11 cellular contexts compared by ENCODE assay signal in genomic region chr2:97774425-97774824, GRCh38.
A peak's percentile ranks its signal among the peaks of the same experiment; 100 is the strongest.
DNase-seq lines count a peak whose midpoint lies in the region; ATAC-seq and TF ChIP-seq lines count a peak whose summit lies in the region.
"Had no signal": no experiment of that assay in that cellular context is flagged by ENCODE, and none has a peak within 500 bp of the region (broad histone marks: within the 10 kb centered on the region; RNA-seq: fewer than 3 reads in every experiment).

No MANE protein-coding gene starts in this region.

- no peak overlapping the region for H3K4me3 Mint-ChIP-seq in activated naive CD8-positive, alpha-beta T cell treated with anti-CD3 and anti-CD28 coated beads, Interleukin-2, amount 10 ng/mL, durations not matched to agents 7 days and 5 days
- no peak overlapping the region for H3K4me3 Mint-ChIP-seq in activated naive CD8-positive, alpha-beta T cell treated with anti-CD3 and anti-CD28 coated beads for 36 hours
- no peak overlapping the region for H3K4me3 Mint-ChIP-seq in type B pancreatic cell
- H3K4me3 Mint-ChIP-seq: activated naive CD4-positive, alpha-beta T cell treated with anti-CD3 and anti-CD28 coated beads, Interleukin-2, amount 50 U/mL, for 24 hours; T-helper 1 cell treated with Interleukin-12 subunit alpha and Interleukin-12 subunit beta and Interleukin-4 antibody, amounts not matched to agents 30 μg/mL and 1 μg/mL, for 36 hours had no signal

- H3K27ac Mint-ChIP-seq in activated naive CD8-positive, alpha-beta T cell treated with anti-CD3 and anti-CD28 coated beads, Interleukin-2, amount 10 ng/mL, durations not matched to agents 7 days and 5 days: peak overlapping the region; percentile 18
- H3K27ac Mint-ChIP-seq in activated naive CD8-positive, alpha-beta T cell treated with anti-CD3 and anti-CD28 coated beads for 36 hours: no peak overlapping the region
- no peak overlapping the region for H3K27ac Mint-ChIP-seq in type B pancreatic cell
- H3K27ac Mint-ChIP-seq: activated naive CD4-positive, alpha-beta T cell treated with anti-CD3 and anti-CD28 coated beads, Interleukin-2, amount 50 U/mL, for 24 hours; T-helper 1 cell treated with Interleukin-12 subunit alpha and Interleukin-12 subunit beta and Interleukin-4 antibody, amounts not matched to agents 30 μg/mL and 1 μg/mL, for 36 hours had no signal

- H3K4me1 Mint-ChIP-seq in activated naive CD8-positive, alpha-beta T cell treated with anti-CD3 and anti-CD28 coated beads, Interleukin-2, amount 10 ng/mL, durations not matched to agents 7 days and 5 days: peaks cover 10% of the 10 kb centered on the region
- peaks cover 2% of the 10 kb centered on the region for H3K4me1 Mint-ChIP-seq in activated naive CD8-positive, alpha-beta T cell treated with anti-CD3 and anti-CD28 coated beads for 36 hours
- H3K4me1 Mint-ChIP-seq in type B pancreatic cell (ENCODE audit: unreplicated experiment): peaks cover 13% of the 10 kb centered on the region
- H3K4me1 Mint-ChIP-seq: activated naive CD4-positive, alpha-beta T cell treated with anti-CD3 and anti-CD28 coated beads, Interleukin-2, amount 50 U/mL, for 24 hours had no signal

- POLR2A ChIA-PET in activated naive CD8-positive, alpha-beta T cell treated with anti-CD3 and anti-CD28 coated beads, Interleukin-2, amount 10 ng/mL, durations not matched to agents 7 days and 5 days (lab: Charles Lee): interaction anchor here (1.2 kb wide), 1 partner anchor 11 kb away, joined by 4 read pairs; no protein-coding TSS in a partner anchor

- no peak overlapping the region for H3K4me3 ChIP-seq in fibroblast of mammary gland (ENCODE audit: control insufficient read depth, low read depth, low read length)
- H3K4me3 ChIP-seq: skin epidermis had no signal

- peak; percentile 47 for TF ChIP-seq CTCF in fibroblast of mammary gland (conservative IDR thresholded peaks at IDR 0.05; ENCODE audit: control insufficient read depth, insufficient read depth, low read depth, low read length)
- TF ChIP-seq CTCF in type B pancreatic cell (conservative IDR thresholded peaks at IDR 0.05): peak; percentile 61

- ATAC-seq in activated naive CD8-positive, alpha-beta T cell treated with anti-CD3 and anti-CD28 coated beads, Interleukin-2, amount 10 ng/mL, durations not matched to agents 7 days and 5 days (ENCODE audit: low read depth): no peak
- no peak for ATAC-seq in HG02973 (IDR thresholded peaks at IDR 0.05; ENCODE audit: unreplicated experiment)
- no peak for ATAC-seq in GM18858 (IDR thresholded peaks at IDR 0.05; ENCODE audit: unreplicated experiment)

- no peaks in the 10 kb centered on the region for H3K27me3 Mint-ChIP-seq in activated naive CD8-positive, alpha-beta T cell treated with anti-CD3 and anti-CD28 coated beads, Interleukin-2, amount 10 ng/mL, durations not matched to agents 7 days and 5 days
- no peaks in the 10 kb centered on the region for H3K27me3 Mint-ChIP-seq in activated naive CD8-positive, alpha-beta T cell treated with anti-CD3 and anti-CD28 coated beads for 36 hours
- H3K27me3 Mint-ChIP-seq in type B pancreatic cell: no peaks in the 10 kb centered on the region
- H3K27me3 Mint-ChIP-seq: activated naive CD4-positive, alpha-beta T cell treated with anti-CD3 and anti-CD28 coated beads, Interleukin-2, amount 50 U/mL, for 24 hours had no signal

- H3K36me3 Mint-ChIP-seq in activated naive CD8-positive, alpha-beta T cell treated with anti-CD3 and anti-CD28 coated beads, Interleukin-2, amount 10 ng/mL, durations not matched to agents 7 days and 5 days: peaks cover 17% of the 10 kb centered on the region
- H3K36me3 Mint-ChIP-seq in activated naive CD8-positive, alpha-beta T cell treated with anti-CD3 and anti-CD28 coated beads for 36 hours: peaks cover 7% of the 10 kb centered on the region
- H3K36me3 Mint-ChIP-seq in type B pancreatic cell: peaks cover 47% of the 10 kb centered on the region

- DNase-seq in activated naive CD8-positive, alpha-beta T cell treated with anti-CD3 and anti-CD28 coated beads, Interleukin-2, amount 10 ng/mL, durations not matched to agents 7 days and 5 days: no peak
- no peak for DNase-seq in activated naive CD8-positive, alpha-beta T cell treated with anti-CD3 and anti-CD28 coated beads for 36 hours
- DNase-seq in OCI-M1 (lab: John Stamatoyannopoulos, UW): peak; percentile 21
- DNase-seq in fibroblast of mammary gland (ENCODE audit: low read depth): peak; percentile 18
- no peak for DNase-seq in type B pancreatic cell (ENCODE audit: extremely low spot score, unreplicated experiment)
- no peak for DNase-seq in kidney glomerular epithelial cell (lab: John Stamatoyannopoulos, UW)

- H3K9me3 Mint-ChIP-seq in activated naive CD8-positive, alpha-beta T cell treated with anti-CD3 and anti-CD28 coated beads, Interleukin-2, amount 10 ng/mL, durations not matched to agents 7 days and 5 days: no peaks in the 10 kb centered on the region
- H3K9me3 Mint-ChIP-seq in activated naive CD8-positive, alpha-beta T cell treated with anti-CD3 and anti-CD28 coated beads for 36 hours: no peaks in the 10 kb centered on the region
- no peaks in the 10 kb centered on the region for H3K9me3 Mint-ChIP-seq in type B pancreatic cell
- H3K9me3 Mint-ChIP-seq: activated naive CD4-positive, alpha-beta T cell treated with anti-CD3 and anti-CD28 coated beads, Interleukin-2, amount 50 U/mL, for 24 hours; T-helper 1 cell treated with Interleukin-12 subunit alpha and Interleukin-12 subunit beta and Interleukin-4 antibody, amounts not matched to agents 30 μg/mL and 1 μg/mL, for 36 hours had no signal

Comparison
In these comparisons a context has a peak if more than half of its experiments do, and no peak if none do; other contexts are left out.
1. DNase-seq: peak in OCI-M1 (single experiment) and fibroblast of mammary gland (single experiment); none in activated naive CD8-positive, alpha-beta T cell treated with anti-CD3 and anti-CD28 coated beads, Interleukin-2, amount 10 ng/mL, durations not matched to agents 7 days and 5 days (single experiment), activated naive CD8-positive, alpha-beta T cell treated with anti-CD3 and anti-CD28 coated beads for 36 hours (single experiment), type B pancreatic cell (single experiment) and kidney glomerular epithelial cell (single experiment).